11 cellular contexts compared by ENCODE assay signal in the genomic region with DNA sequence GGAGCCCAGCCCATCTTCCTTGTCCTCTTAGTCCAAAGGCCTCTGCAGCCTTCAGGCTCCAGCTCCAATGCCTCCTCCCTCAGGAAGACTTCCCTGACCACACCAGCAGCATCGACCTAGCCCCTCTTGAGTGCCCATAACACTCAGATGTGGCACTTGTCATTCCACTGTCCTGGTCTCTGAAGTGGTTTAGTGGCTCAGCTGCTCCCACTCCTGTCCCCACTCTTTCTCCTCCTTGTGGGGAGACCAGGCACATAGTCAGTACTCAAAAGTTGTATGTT.
DNase-seq lines count a peak whose midpoint lies in the region; ATAC-seq and TF ChIP-seq lines count a peak whose summit lies in the region.
"Had no signal": no experiment of that assay in that cellular context is flagged by ENCODE, and none has a peak within 500 bp of the region (broad histone marks: within the 10 kb centered on the region; RNA-seq: fewer than 3 reads in every experiment).

No MANE protein-coding gene starts in this region.

- TF ChIP-seq POLR2A in heart left ventricle (IDR thresholded peaks at IDR 0.05) = no peak
- no peak for TF ChIP-seq POLR2A in uterus (IDR thresholded peaks at IDR 0.05)

- peaks cover 2% of the 10 kb centered on the region for H3K36me3 Mint-ChIP-seq in natural killer cell

- H3K9me3 Mint-ChIP-seq in natural killer cell = no peaks in the 10 kb centered on the region

- peaks cover 10 to 24% of the 10 kb centered on the region in 2 donors for H3K4me1 Mint-ChIP-seq in natural killer cell

- intact Hi-C loops in heart left ventricle (cut with DNase I) (no loop called here), left ventricle myocardium superior (cut with micrococcal nuclease) (no loop called here), natural killer cell (cut with micrococcal nuclease) (no loop called here), uterus (cut with DNase I; ENCODE audit: low total_unique reads) (no loop called here)

- H3K27ac ChIP-seq in heart left ventricle (peak overlapping the region in 11 of 12 donors; percentile 71 to 96 (median 85)), caudate nucleus (ENCODE audit: low read depth, low read length) (peak overlapping the region; percentile 71), uterus (peak overlapping the region; percentile 87)
- H3K27ac ChIP-seq: C4-2B had no signal

- no peaks in the 10 kb centered on the region for H3K9me3 ChIP-seq in heart left ventricle
- no peaks in the 10 kb centered on the region for H3K9me3 ChIP-seq in uterus

- peaks cover 24 to 74% (median 58%) of the 10 kb centered on the region in 12 donors for H3K4me1 ChIP-seq in heart left ventricle
- H3K4me1 ChIP-seq in uterus = peaks cover 17 to 50% of the 10 kb centered on the region in 2 donors

- WGBS in heart left ventricle, 4 donors = 42 to 68% (median 56%) methylated on average over 1 of the region's 1 CpG

- DNase-seq in heart left ventricle = no peak
- DNase-seq in left ventricle myocardium superior = no peak
- DNase-seq in caudate nucleus (lab: John Stamatoyannopoulos, UW) = peak in 1 of 61 donors; percentile 30
- no peak for DNase-seq in natural killer cell
- DNase-seq in uterus = no peak
- DNase-seq in stimulated activated CD4-positive, alpha-beta T cell treated with anti-CD3 and anti-CD28 coated beads, Interleukin-2, amount 100 ng/mL, for 48 hours = no peak
- DNase-seq in activated CD4-positive, CD25-positive, alpha-beta regulatory T cell treated with anti-CD3 and anti-CD28 coated beads, Interleukin-2, amount 50 U/mL, for 72 hours = no peak
- DNase-seq: activated CD4-positive, alpha-beta T cell treated with anti-CD3 and anti-CD28 coated beads, Interleukin-2, amount 50 U/mL, for 48 hours; dermis blood vessel endothelial cell had no signal

- no peak for ATAC-seq in heart left ventricle
- no peak for ATAC-seq in left ventricle myocardium superior
- no peak for ATAC-seq in natural killer cell
- no peak for ATAC-seq in HG03354 (IDR thresholded peaks at IDR 0.05; ENCODE audit: poor library complexity, severe bottlenecking, unreplicated experiment)

- no peak overlapping the region for H3K4me3 Mint-ChIP-seq in natural killer cell

- H3K4me3 ChIP-seq in heart left ventricle (no peak overlapping the region), uterus (no peak overlapping the region)

- TF ChIP-seq CTCF in heart left ventricle (IDR thresholded peaks at IDR 0.05) = no peak
- no peak for TF ChIP-seq CTCF in natural killer cell (IDR thresholded peaks at IDR 0.05)
- TF ChIP-seq CTCF in uterus (IDR thresholded peaks at IDR 0.05) = no peak

- H3K36me3 ChIP-seq in heart left ventricle (peaks cover 0 to 30% (median 7%) of the 10 kb centered on the region in 9 donors), uterus (no peaks in the 10 kb centered on the region)

- H3K27me3 Mint-ChIP-seq in natural killer cell (ENCODE audit: low read depth in 2 of 2) = no peaks in the 10 kb centered on the region

- no peaks in the 10 kb centered on the region for H3K27me3 ChIP-seq in heart left ventricle
- H3K27me3 ChIP-seq in uterus = no peaks in the 10 kb centered on the region

- H3K27ac Mint-ChIP-seq in natural killer cell = peak overlapping the region; percentile 48 to 81
